Comparison of ENCODE assay signal across 14 cellular contexts in the genomic region with DNA sequence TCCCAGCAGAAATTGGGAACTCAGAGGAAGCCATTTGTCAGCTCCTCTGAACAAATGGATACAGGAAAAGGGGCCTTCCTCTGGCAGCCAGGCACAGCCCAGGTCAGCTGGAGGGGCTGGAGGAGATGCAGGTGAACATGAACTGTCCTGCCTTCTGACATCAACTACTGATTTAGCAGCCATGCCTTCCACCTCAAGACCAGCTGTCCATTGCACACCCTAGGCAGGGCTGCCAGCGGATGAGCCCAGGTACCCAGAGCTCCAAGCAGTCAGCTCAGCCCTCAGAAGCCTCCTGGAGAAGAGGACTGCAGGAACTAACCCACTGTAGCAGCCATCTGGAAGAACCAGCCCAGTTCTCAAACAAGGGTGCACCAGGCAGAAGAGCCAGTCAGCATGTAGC. TPM values are rescaled to one million over a fixed set of nuclear protein-coding genes. Genes with fewer than 3 reads are reported as not detected.
"Had no signal": no experiment of that assay in that cellular context is flagged by ENCODE, and none has a peak within 500 bp of the region (broad histone marks: within the 10 kb centered on the region; RNA-seq: fewer than 3 reads in every experiment).

No MANE protein-coding gene starts in this region.

- H3K27me3 Mint-ChIP-seq: activated naive CD4-positive, alpha-beta T cell treated with anti-CD3 and anti-CD28 coated beads, Interleukin-2, amount 10 ng/mL, durations not matched to agents 7 days and 5 days; naive B cell had no signal

- H3K4me1 ChIP-seq: lower lobe of right lung, prostate gland, right lobe of liver, upper lobe of right lung had no signal

- H3K9me3 ChIP-seq: lower lobe of right lung, prostate gland, right lobe of liver, spleen, upper lobe of right lung had no signal

- H3K4me3 ChIP-seq: lower lobe of right lung, prostate gland, right lobe of liver, spleen, upper lobe of right lung had no signal

- H3K27me3 ChIP-seq: right lobe of liver, upper lobe of right lung had no signal

- H3K4me3 Mint-ChIP-seq: activated naive CD4-positive, alpha-beta T cell treated with anti-CD3 and anti-CD28 coated beads, Interleukin-2, amount 10 ng/mL, durations not matched to agents 7 days and 5 days; activated T-helper 1 cell treated with anti-CD3 and anti-CD28 coated beads, Interleukin-12 subunit alpha, Interleukin-12 subunit beta, Interleukin-2, Interleukin-4 antibody, amounts not matched to agents 30 ng/mL and 10 ng/mL and 1 ng/mL, durations not matched to agents 14 hours and 24 hours and 36 hours had no signal

- DNase-seq: activated naive CD4-positive, alpha-beta T cell treated with anti-CD3 and anti-CD28 coated beads, Interleukin-2, amount 10 ng/mL, durations not matched to agents 7 days and 5 days; anterior cingulate cortex; left cardiac atrium; lower lobe of right lung; naive B cell; occipital lobe; spleen; stimulated activated naive CD4-positive, alpha-beta T cell treated with Interleukin-2 at 50 U/mL for 16 hours; upper lobe of right lung had no signal

- ATAC-seq: left cardiac atrium had no signal

- H3K36me3 Mint-ChIP-seq: naive B cell had no signal

- H3K27ac ChIP-seq: lower lobe of right lung, prostate gland, right lobe of liver, upper lobe of right lung had no signal

- H3K36me3 ChIP-seq: lower lobe of right lung, prostate gland, right lobe of liver, spleen, upper lobe of right lung had no signal

RNA-seq across cellular contexts. Expression of a gene that starts 44.1 kb away (rescaled TPM):
- total RNA-seq: dermis microvascular lymphatic vessel endothelial cell, glomerular endothelial cell, right lobe of liver had no signal
